Comparison of ENCODE assay signal across 6 cellular contexts in genomic region chr11:65898656-65899355, GRCh38. TPM values are rescaled to one million over a fixed set of nuclear protein-coding genes. Genes with fewer than 3 reads are reported as not detected.
A peak's percentile ranks its signal among the peaks of the same experiment; 100 is the strongest.
DNase-seq lines count a peak whose midpoint lies in the region; FAIRE-seq and TF ChIP-seq lines count a peak whose summit lies in the region.

No MANE protein-coding gene starts in this region.

- H3K27ac ChIP-seq in PC-9 (peak overlapping the region; percentile 95), small intestine (ENCODE audit: low read depth in 1 of 2, low read length in 1 of 2) (peak overlapping the region in 1 of 2 donors; percentile 69)

- no peaks in the 10 kb centered on the region for H3K27me3 ChIP-seq in PC-9 (ENCODE audit: insufficient read depth, low read depth)
- no peaks in the 10 kb centered on the region for H3K27me3 ChIP-seq in small intestine (ENCODE audit: control insufficient read depth in 2 of 2, insufficient read depth in 2 of 2, low read length in 2 of 2)

- H3K9me2 ChIP-seq in PC-9 (ENCODE audit: insufficient read depth) = no peaks in the 10 kb centered on the region

- no peak for TF ChIP-seq CTCF in PC-9 (conservative IDR thresholded peaks at IDR 0.05)
- no peak for TF ChIP-seq CTCF in epithelial cell of proximal tubule (conservative IDR thresholded peaks at IDR 0.05; ENCODE audit: low read depth, low read length)

- no peak for FAIRE-seq in small intestine (lab: Jason Lieb, UNC)

- H3K79me2 ChIP-seq in PC-9 (ENCODE audit: low read depth) = peaks cover 69% of the 10 kb centered on the region

- 25 to 40% (median 38%) methylated on average over 15 to 28 of the region's 28 CpGs for WGBS in small intestine, 3 donors

- TSS peak; percentile 28 for BruUV-seq in PC-9 (replicated peaks; lab: Mats Ljungman, UMichigan)

- H3F3A ChIP-seq in PC-9 (ENCODE audit: insufficient read depth, low read depth) = peaks cover 81% of the 10 kb centered on the region

- H3K36me3 ChIP-seq in PC-9 (ENCODE audit: low read depth) = peaks cover 27% of the 10 kb centered on the region
- H3K36me3 ChIP-seq in small intestine (ENCODE audit: control insufficient read depth in 2 of 2, insufficient read depth in 2 of 2, low read length in 2 of 2) = no peaks in the 10 kb centered on the region

- H3K4me1 ChIP-seq in PC-9 (replicated peaks; ENCODE audit: insufficient read depth) (peaks cover 65% of the 10 kb centered on the region), small intestine (ENCODE audit: control insufficient read depth in 2 of 2, insufficient read depth in 1 of 2, low read depth in 1 of 2, low read length in 1 of 2) (peaks cover 0 to 4% of the 10 kb centered on the region in 2 donors)

- POLR2A ChIA-PET in PC-9 (lab: Charles Lee; ENCODE audit: unreplicated experiment) = interaction anchor here (0.6 to 2.2 kb wide), 3 partner anchors 9 to 17 kb away, joined by 3 to 34 read pairs (median 4); partner anchors contain the start of genes CCDC85B and FIBP

- H3K9me3 ChIP-seq in PC-9 (ENCODE audit: insufficient read depth, low read depth) (no peaks in the 10 kb centered on the region), small intestine (ENCODE audit: control insufficient read depth, low read depth) (no peaks in the 10 kb centered on the region)

- intact Hi-C loops in PC-9 (cut with micrococcal nuclease; ENCODE audit: unreplicated experiment) = no loop called here

- H4K20me1 ChIP-seq in PC-9 (ENCODE audit: insufficient read depth) = peaks cover 47% of the 10 kb centered on the region

- CTCF ChIA-PET in PC-9 (lab: Charles Lee) = interaction anchor here (0.6 to 1.3 kb wide), 6 partner anchors 10 to 56 kb away, joined by 3 to 13 read pairs (median 8); no protein-coding TSS in a partner anchor

- peak overlapping the region; percentile 96 for H3K4me3 ChIP-seq in PC-9
- peak overlapping the region; percentile 80 for H3K4me3 ChIP-seq in epithelial cell of proximal tubule (ENCODE audit: low read depth, low read length)
- H3K4me3 ChIP-seq in small intestine (ENCODE audit: low read depth in 1 of 2, low read length in 2 of 2) = peak overlapping the region; percentile 20 to 58

- no peak overlapping the region for H2AFZ ChIP-seq in PC-9

- DNase-seq in PC-9 (no peak), epithelial cell of proximal tubule (ENCODE audit: low read depth) (no peak), small intestine (no peak), DMS 273 (lab: John Stamatoyannopoulos, UW; ENCODE audit: unreplicated experiment) (no peak), NCI-H187 treated with DMSO at 0.1 percent for 48 hours (lab: John Stamatoyannopoulos, UW) (no peak), T1000 (lab: John Stamatoyannopoulos, UW) (no peak)

- H3K4me2 ChIP-seq in PC-9 = peak overlapping the region; percentile 91

RNA-seq across cellular contexts. Expression of gene FOSL1, which starts 1.4 kb away (rescaled TPM):
- total RNA-seq in PC-9 (2021) (58.8 and 69.9 TPM in 2 replicates), epithelial cell of proximal tubule (143 and 172 TPM in 2 replicates)
- 1 to 10 TPM; 1.4 to 5.2 (median 2.5) TPM for polyA plus RNA-seq in small intestine

RNA-seq across cellular contexts. Expression of gene CCDC85B, which starts 8.3 kb away (rescaled TPM):
- total RNA-seq in PC-9 (2021) = 45.0 and 95.0 TPM in 2 replicates
- 76.5 and 94.2 TPM in 2 replicates for total RNA-seq in epithelial cell of proximal tubule
- polyA plus RNA-seq in small intestine = 10 to 100 TPM in 2 of 3 donors, 1 to 10 TPM in 1; 6.5 to 32.5 (median 18.6) TPM

RNA-seq across cellular contexts. Expression of gene FIBP, which starts 10.5 kb away (rescaled TPM):
- 105 and 141 TPM in 2 replicates for total RNA-seq in PC-9 (2021)
- total RNA-seq in epithelial cell of proximal tubule = 85.3 and 135 TPM in 2 replicates
- polyA plus RNA-seq in small intestine = 100 to 1,000 TPM in 2 of 3 donors, 10 to 100 TPM in 1; 57.6 to 131 (median 115) TPM

RNA-seq across cellular contexts. Expression of gene CTSW, which starts 19.2 kb away (rescaled TPM):
- total RNA-seq in PC-9 (2021) = not detected in 2 replicates
- total RNA-seq in epithelial cell of proximal tubule = 0.51 and 1.2 TPM in 2 replicates
- polyA plus RNA-seq in small intestine = 1 to 10 TPM in 1 of 3 donors, under 1 TPM in 2; 0.43 to 3.5 (median 0.67) TPM

RNA-seq across cellular contexts. Expression of gene C11orf68, which starts 20.1 kb away (rescaled TPM):
- total RNA-seq in PC-9 (2021) (36.5 and 43.9 TPM in 2 replicates), epithelial cell of proximal tubule (6.6 and 12.4 TPM in 2 replicates)
- 10 to 100 TPM; 23.9 to 32.7 (median 24.1) TPM for polyA plus RNA-seq in small intestine

Comparison
In these comparisons a context has a peak if more than half of its experiments do, and no peak if none do; other contexts are left out.
1. H3K4me3 ChIP-seq: peak in every context shown above with its lines; median percentile 96 in PC-9; 80 in epithelial cell of proximal tubule; 39 in small intestine.